ENCODE assay signal across 23 cellular contexts in genomic region chr5:38941912-38942311, GRCh38.
"Had no signal": no experiment of that assay in that cellular context is flagged by ENCODE, and none has a peak within 500 bp of the region (broad histone marks: within the 10 kb centered on the region; RNA-seq: fewer than 3 reads in every experiment).

No MANE protein-coding gene starts in this region.

- H3K4me1 Mint-ChIP-seq: natural killer cell had no signal

- H3K27me3 Mint-ChIP-seq: naive thymus-derived CD4-positive, alpha-beta T cell had no signal

- H3K27ac Mint-ChIP-seq: endodermal cell had no signal

- DNase-seq: dermis blood vessel endothelial cell; dorsolateral prefrontal cortex; effector CD4-positive, alpha-beta T cell; effector memory CD4-positive, alpha-beta T cell; endodermal cell; erythroblast; esophagus squamous epithelium; foreskin fibroblast; foreskin melanocyte; gastrocnemius medialis; glutamatergic neuron; head of caudate nucleus; heart right ventricle; hippocampal formation; left cardiac atrium; left lung; left ventricle myocardium superior; lower lobe of right lung; mesendoderm; midbrain; naive thymus-derived CD4-positive, alpha-beta T cell; natural killer cell had no signal

- H3K9me3 Mint-ChIP-seq: endodermal cell, natural killer cell had no signal

- ATAC-seq: esophagus mucosa; gastrocnemius medialis; heart right ventricle; left cardiac atrium; left lung; left ventricle myocardium superior; lower lobe of right lung; naive thymus-derived CD4-positive, alpha-beta T cell; natural killer cell had no signal

- H3K4me3 Mint-ChIP-seq: endodermal cell; naive thymus-derived CD4-positive, alpha-beta T cell; natural killer cell had no signal
